In genomic region chr2:43389581-43390466, GRCh38 we compare ENCODE assay signal across 20 cellular contexts.
DNase-seq lines count a peak whose midpoint lies in the region; ATAC-seq and TF ChIP-seq lines count a peak whose summit lies in the region.
"Had no signal": no experiment of that assay in that cellular context is flagged by ENCODE, and none has a peak within 500 bp of the region (broad histone marks: within the 10 kb centered on the region; RNA-seq: fewer than 3 reads in every experiment).

No MANE protein-coding gene starts in this region.

- H3K4me3 Mint-ChIP-seq in Caco-2 (ENCODE audit: unreplicated experiment), result peak overlapping the region; percentile 50
- peak overlapping the region; percentile 15 to 69 (median 57) for H3K4me3 Mint-ChIP-seq in immature natural killer cell
- H3K4me3 Mint-ChIP-seq in progenitor cell of endocrine pancreas (ENCODE audit: low read depth), result no peak overlapping the region
- no peak overlapping the region for H3K4me3 Mint-ChIP-seq in activated T-cell treated with anti-CD3 and anti-CD28 coated beads, Interleukin-2, amount 50 U/mL, for 4 hours
- H3K4me3 Mint-ChIP-seq: activated CD4-positive, alpha-beta T cell treated with anti-CD3 and anti-CD28 coated beads for 36 hours; activated naive CD4-positive, alpha-beta T cell treated with anti-CD3 and anti-CD28 coated beads for 36 hours; activated T-cell treated with anti-CD3 and anti-CD28 coated beads, Interleukin-2, amount 50 U/mL, for 72 hours had no signal

- peaks cover 9% of the 10 kb centered on the region for H3K36me3 Mint-ChIP-seq in Caco-2 (ENCODE audit: insufficient read depth, unreplicated experiment)
- H3K36me3 Mint-ChIP-seq in immature natural killer cell, result peaks cover 0 to 18% (median 17%) of the 10 kb centered on the region in 3 donors
- peaks cover 6% of the 10 kb centered on the region for H3K36me3 Mint-ChIP-seq in progenitor cell of endocrine pancreas (ENCODE audit: insufficient read depth)
- H3K36me3 Mint-ChIP-seq in activated T-cell treated with anti-CD3 and anti-CD28 coated beads, Interleukin-2, amount 50 U/mL, for 4 hours (ENCODE audit: insufficient read depth), result peaks cover 30% of the 10 kb centered on the region

- BruUV-seq in Caco-2 (replicated peaks; lab: Mats Ljungman, UMichigan), result no TSS peak

- no peaks in the 10 kb centered on the region for H3K9me3 ChIP-seq in Caco-2
- H3K9me3 ChIP-seq: HAP-1 had no signal

- H3K27ac Mint-ChIP-seq in Caco-2 (ENCODE audit: unreplicated experiment) (peak overlapping the region; percentile 61), immature natural killer cell (peak overlapping the region; percentile 51 to 86 (median 66)), progenitor cell of endocrine pancreas (peak overlapping the region; percentile 3)
- H3K27ac Mint-ChIP-seq: activated CD4-positive, alpha-beta T cell treated with anti-CD3 and anti-CD28 coated beads for 36 hours; activated naive CD4-positive, alpha-beta T cell treated with anti-CD3 and anti-CD28 coated beads for 36 hours; activated T-cell treated with anti-CD3 and anti-CD28 coated beads, Interleukin-2, amount 50 U/mL, for 72 hours had no signal

- no peaks in the 10 kb centered on the region for H3K36me3 ChIP-seq in Caco-2 (ENCODE audit: control insufficient read depth, insufficient read depth, low read length)
- H3K36me3 ChIP-seq: HAP-1 had no signal

- ATAC-seq in activated T-cell treated with anti-CD3 and anti-CD28 coated beads, Interleukin-2, amount 50 U/mL, for 4 hours, result no peak
- ATAC-seq: activated CD4-positive, alpha-beta T cell treated with anti-CD3 and anti-CD28 coated beads for 36 hours; activated T-cell treated with anti-CD3 and anti-CD28 coated beads, Interleukin-2, amount 50 U/mL, for 72 hours had no signal

- H3K9me3 Mint-ChIP-seq in Caco-2 (ENCODE audit: unreplicated experiment), result no peaks in the 10 kb centered on the region
- no peaks in the 10 kb centered on the region for H3K9me3 Mint-ChIP-seq in immature natural killer cell
- H3K9me3 Mint-ChIP-seq in progenitor cell of endocrine pancreas (ENCODE audit: low read depth), result no peaks in the 10 kb centered on the region
- no peaks in the 10 kb centered on the region for H3K9me3 Mint-ChIP-seq in activated T-cell treated with anti-CD3 and anti-CD28 coated beads, Interleukin-2, amount 50 U/mL, for 4 hours
- H3K9me3 Mint-ChIP-seq: activated naive CD4-positive, alpha-beta T cell treated with anti-CD3 and anti-CD28 coated beads for 36 hours; activated T-cell treated with anti-CD3 and anti-CD28 coated beads, Interleukin-2, amount 50 U/mL, for 72 hours had no signal

- H3K4me3 ChIP-seq in Caco-2 (ENCODE audit: low read depth, low read length) (no peak overlapping the region), LNCaP clone FGC (ENCODE audit: low read depth, low read length) (no peak overlapping the region)
- H3K4me3 ChIP-seq: HAP-1 had no signal

- H3K27me3 ChIP-seq in Caco-2 (replicated peaks; ENCODE audit: control insufficient read depth, insufficient read depth, low read length), result no peaks in the 10 kb centered on the region

- TF ChIP-seq CTCF in Caco-2 (IDR thresholded peaks at IDR 0.05; ENCODE audit: insufficient read depth in 1 of 2, low read depth in 1 of 2, low read length in 1 of 2, severe bottlenecking in 1 of 2, unreplicated experiment in 1 of 2) (no peak), LNCaP clone FGC (IDR thresholded peaks at IDR 0.05; ENCODE audit: control insufficient read depth, extremely low read depth, insufficient read depth) (no peak), progenitor cell of endocrine pancreas (IDR thresholded peaks at IDR 0.05; ENCODE audit: unreplicated experiment) (no peak)

- H3K27me3 Mint-ChIP-seq in Caco-2 (ENCODE audit: insufficient read depth, unreplicated experiment) (no peaks in the 10 kb centered on the region), immature natural killer cell (ENCODE audit: low read depth in 3 of 3) (no peaks in the 10 kb centered on the region), progenitor cell of endocrine pancreas (no peaks in the 10 kb centered on the region)
- no peaks in the 10 kb centered on the region for H3K27me3 Mint-ChIP-seq in activated T-cell treated with anti-CD3 and anti-CD28 coated beads, Interleukin-2, amount 50 U/mL, for 4 hours (ENCODE audit: low read depth)
- H3K27me3 Mint-ChIP-seq: activated CD4-positive, alpha-beta T cell treated with anti-CD3 and anti-CD28 coated beads for 36 hours had no signal

- intact Hi-C loops in Caco-2 (cut with micrococcal nuclease; ENCODE audit: unreplicated experiment), result loop anchor here (1.0 kb wide), 5 partner anchors 9 to 34 kb away; no protein-coding TSS in a partner anchor

- POLR2A ChIA-PET in Caco-2 (lab: Charles Lee), result interaction anchor here (1.1 to 2.0 kb wide), 2 partner anchors 31 to 163 kb away, joined by 9 to 10 read pairs; partner anchors contain the start of gene ZFP36L2

- DNase-seq in Caco-2, result peak in 1 of 2 experiments; percentile 60
- peak; percentile 69 for DNase-seq in LNCaP clone FGC (ENCODE audit: low read depth)
- DNase-seq in immature natural killer cell, result peak; percentile 4 to 16 (median 10)
- no peak for DNase-seq in progenitor cell of endocrine pancreas (ENCODE audit: low spot score, unreplicated experiment)
- no peak for DNase-seq in activated T-cell treated with anti-CD3 and anti-CD28 coated beads, Interleukin-2, amount 50 U/mL, for 4 hours
- no peak for DNase-seq in kidney tubule cell (ENCODE audit: low spot score)
- DNase-seq in stimulated activated CD4-positive, alpha-beta T cell treated with anti-CD3 and anti-CD28 coated beads, Interleukin-12 subunit alpha, Interleukin-12 subunit beta, amount 100 ng/mL, for 4 hours, result no peak
- DNase-seq: activated CD4-positive, alpha-beta T cell treated with anti-CD3 and anti-CD28 coated beads for 36 hours; activated naive CD4-positive, alpha-beta T cell treated with anti-CD3 and anti-CD28 coated beads for 36 hours; activated T-cell treated with anti-CD3 and anti-CD28 coated beads, Interleukin-2, amount 50 U/mL, for 72 hours; central memory CD4-positive, alpha-beta T cell; kidney; NCI-H2081; NCI-H446; NK-92 treated with Interleukin-12 subunit alpha and Interleukin-12 subunit beta, amount 100 ng/mL, for 24 hours; occipital lobe; small intestine; stimulated activated CD4-positive, alpha-beta T cell treated with anti-CD3 and anti-CD28 coated beads, Interleukin-2, amount 100 ng/mL, for 24 hours; substantia nigra had no signal

- CTCF ChIA-PET in Caco-2 (lab: Charles Lee), result interaction anchor here (0.5 to 1.2 kb wide), 5 partner anchors 8 to 163 kb away, joined by 3 to 7 read pairs (median 4); partner anchors contain the start of gene ZFP36L2

- peaks cover 48% of the 10 kb centered on the region for H3K4me1 ChIP-seq in Caco-2
- H3K4me1 ChIP-seq: HAP-1 had no signal

- H3K4me1 Mint-ChIP-seq in Caco-2 (ENCODE audit: low read depth, unreplicated experiment) (peaks cover 47% of the 10 kb centered on the region), immature natural killer cell (peaks cover 45 to 48% of the 10 kb centered on the region in 2 donors), progenitor cell of endocrine pancreas (ENCODE audit: low read depth) (peaks cover 14% of the 10 kb centered on the region)
- H3K4me1 Mint-ChIP-seq in activated T-cell treated with anti-CD3 and anti-CD28 coated beads, Interleukin-2, amount 50 U/mL, for 4 hours (ENCODE audit: low read depth), result peaks cover 29% of the 10 kb centered on the region

Comparison
In these comparisons a context has a peak if more than half of its experiments do, and no peak if none do; other contexts are left out.
1. DNase-seq: peak in LNCaP clone FGC (single experiment) and immature natural killer cell (3 of 3); none in progenitor cell of endocrine pancreas (single experiment), activated T-cell treated with anti-CD3 and anti-CD28 coated beads, Interleukin-2, amount 50 U/mL, for 4 hours (single experiment), kidney tubule cell (single experiment) and stimulated activated CD4-positive, alpha-beta T cell treated with anti-CD3 and anti-CD28 coated beads, Interleukin-12 subunit alpha, Interleukin-12 subunit beta, amount 100 ng/mL, for 4 hours (single experiment).
2. H3K27ac Mint-ChIP-seq: peak in every context shown above with its lines; median percentile 66 in immature natural killer cell; 61 in Caco-2; 3 in progenitor cell of endocrine pancreas.
3. H3K4me3 Mint-ChIP-seq: peak in Caco-2 (single experiment) and immature natural killer cell (5 of 5); none in progenitor cell of endocrine pancreas (single experiment) and activated T-cell treated with anti-CD3 and anti-CD28 coated beads, Interleukin-2, amount 50 U/mL, for 4 hours (single experiment).